20 cellular contexts compared by ENCODE assay signal in the genomic region with DNA sequence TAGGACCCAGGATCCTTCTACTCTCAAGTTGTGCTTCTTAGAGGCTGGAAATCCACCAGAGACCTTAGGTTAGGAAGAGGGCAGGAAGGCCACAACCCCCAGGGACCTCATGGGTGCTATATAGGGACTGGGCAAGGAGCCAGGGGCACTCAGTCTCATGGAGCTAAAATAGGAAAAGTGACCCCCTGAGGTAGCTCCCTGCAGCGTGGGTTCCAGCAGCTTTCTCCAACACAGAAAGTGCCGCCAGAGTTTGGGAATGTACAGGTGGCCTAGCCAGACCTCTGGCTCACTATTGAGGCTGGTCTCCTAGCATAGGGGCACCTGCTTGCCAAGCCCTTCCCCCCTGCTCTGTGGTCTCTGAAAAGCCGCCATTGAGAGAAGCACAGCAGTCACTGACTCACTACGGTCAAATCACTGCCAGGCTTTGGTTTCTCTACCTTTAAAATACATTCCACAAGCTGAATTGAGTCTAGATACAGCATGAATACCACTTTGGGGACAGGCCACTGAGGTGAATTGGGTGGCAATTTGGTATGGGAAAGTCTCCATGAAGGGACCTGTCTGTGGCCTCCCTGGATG.
DNase-seq lines count a peak whose midpoint lies in the region; ATAC-seq and TF ChIP-seq lines count a peak whose summit lies in the region.
"Had no signal": no experiment of that assay in that cellular context is flagged by ENCODE, and none has a peak within 500 bp of the region (broad histone marks: within the 10 kb centered on the region; RNA-seq: fewer than 3 reads in every experiment).

No MANE protein-coding gene starts in this region.

- peaks cover 10% of the 10 kb centered on the region; the same call in 1 of the 2 replicates for H3K9me3 ChIP-seq in SK-N-SH
- H3K9me3 ChIP-seq in iPS-15b (ENCODE audit: control insufficient read depth, insufficient read depth, low read length) = peaks cover 5% of the 10 kb centered on the region
- H3K9me3 ChIP-seq: MG63 had no signal

- DNase-seq in NCI-H1092 treated with DMSO at 0.1 percent for 48 hours (lab: John Stamatoyannopoulos, UW) = peak; percentile 22
- DNase-seq in NCI-H1092 (lab: John Stamatoyannopoulos, UW) = no peak
- peak; percentile 72 for DNase-seq in Daoy (ENCODE audit: low read depth)
- DNase-seq in SK-N-SH = no peak
- DNase-seq in hypothalamus (lab: John Stamatoyannopoulos, UW) = no peak
- no peak for DNase-seq in stimulated activated naive CD4-positive, alpha-beta T cell treated with Interleukin-2 at 50 U/mL for 16 hours (lab: John Stamatoyannopoulos, UW)
- DNase-seq: 8988T; CD4-positive, alpha-beta T cell; DMS153; HFFc6; Karpas-422; MG63; NCI-H1048; NCI-H1694; NCI-H2081 treated with DMSO at 0.1 percent for 48 hours; NCI-H510A; NCI-H748 treated with DMSO at 0.1 percent for 48 hours; SHP77 had no signal

- no peak for ATAC-seq in HG03571 (IDR thresholded peaks at IDR 0.05; ENCODE audit: unreplicated experiment)

- H3K36me3 ChIP-seq in SK-N-SH (replicated peaks in 1 of 2; ENCODE audit: control insufficient read depth in 1 of 2, insufficient read depth in 2 of 2, low read length in 1 of 2) = no peaks in the 10 kb centered on the region
- H3K36me3 ChIP-seq in iPS-15b (ENCODE audit: control insufficient read depth, insufficient read depth, low read length) = no peaks in the 10 kb centered on the region
- H3K36me3 ChIP-seq: MG63 had no signal

- H3K27ac ChIP-seq in SK-N-SH (ENCODE audit: low read depth in 2 of 2, low read length in 1 of 2) = no peak overlapping the region

- H3K9ac ChIP-seq in SK-N-SH (no peak overlapping the region), iPS-15b (ENCODE audit: low read depth, low read length) (peak overlapping the region; percentile 47)

- POLR2A ChIA-PET in SK-N-SH (lab: Yijun Ruan, JAX) = no interaction called here

- TF ChIP-seq EP300 in SK-N-SH (IDR thresholded peaks at IDR 0.05; ENCODE audit: borderline replicate concordance in 1 of 2, low read depth in 1 of 2, low read length in 1 of 2) = no peak; a peak in 1 of 4 replicates

- WGBS in SK-N-SH (ENCODE audit: low lambda C conversion rate) = 84% methylated on average over 4 of the region's 4 CpGs

- no peak overlapping the region for H3K4me3 ChIP-seq in SK-N-SH (ENCODE audit: low read depth in 2 of 2, low read length in 1 of 2)
- no peak overlapping the region for H3K4me3 ChIP-seq in iPS-15b (ENCODE audit: low read depth, low read length)
- H3K4me3 ChIP-seq: MG63 had no signal

- H4K20me1 ChIP-seq in SK-N-SH (ENCODE audit: insufficient read depth) = no peaks in the 10 kb centered on the region

- H3K9me2 ChIP-seq in SK-N-SH = no peaks in the 10 kb centered on the region

- H3K79me2 ChIP-seq in SK-N-SH (ENCODE audit: insufficient read depth) = no peaks in the 10 kb centered on the region

- H3F3A ChIP-seq in SK-N-SH (replicated peaks; ENCODE audit: insufficient read depth) = peaks cover 30% of the 10 kb centered on the region

- H3K4me2 ChIP-seq in SK-N-SH = no peak overlapping the region

- TF ChIP-seq RAD21 in SK-N-SH (IDR thresholded peaks at IDR 0.05; ENCODE audit: low read length) = no peak

- no peaks in the 10 kb centered on the region for H3K27me3 ChIP-seq in SK-N-SH (ENCODE audit: insufficient read depth)
- peaks cover 24% of the 10 kb centered on the region for H3K27me3 ChIP-seq in iPS-15b (ENCODE audit: control insufficient read depth, insufficient read depth, low read length)
- H3K27me3 ChIP-seq: MG63 had no signal

- H3K4me1 ChIP-seq in SK-N-SH (ENCODE audit: control insufficient read depth in 1 of 2, insufficient read depth in 2 of 2, low read depth in 1 of 2, low read length in 1 of 2) (peaks cover 0 to 23% of the 10 kb centered on the region in 2 experiments; a peak in 2 of 4 replicates), iPS-15b (ENCODE audit: control insufficient read depth, insufficient read depth, low read length) (peaks cover 2% of the 10 kb centered on the region)

- no peak overlapping the region for H2AFZ ChIP-seq in SK-N-SH (ENCODE audit: low read depth)

- no peak for TF ChIP-seq CTCF in SK-N-SH (IDR thresholded peaks at IDR 0.05)

- CTCF ChIA-PET in SK-N-SH (lab: Yijun Ruan, JAX) = interaction anchor here (1.9 to 3.7 kb wide), 2 partner anchors 30 to 56 kb away, joined by 9 to 16 read pairs; no protein-coding TSS in a partner anchor

TF ChIP-seq in SK-N-SH, 30 proteins besides CTCF, POLR2A, EP300 and RAD21:
- TF ChIP-seq TCF12 (IDR thresholded peaks at IDR 0.05) (peak; percentile 48), JUND (IDR thresholded peaks at IDR 0.05) (0 out of 2 replicates have a peak, but pooled peaks have one; percentile 18), MEF2A (IDR thresholded peaks at IDR 0.05; ENCODE audit: borderline replicate concordance, low read depth) (no peak), SMC3 (IDR thresholded peaks at IDR 0.05; ENCODE audit: low read depth, low read length) (no peak), NFIC (IDR thresholded peaks at IDR 0.05; ENCODE audit: borderline replicate concordance) (0 out of 2 replicates have a peak, but pooled peaks have one; percentile 14), FOXJ3 (CRISPR knock-in tag; IDR thresholded peaks at IDR 0.05) (no peak), RXRA (IDR thresholded peaks at IDR 0.05; ENCODE audit: borderline replicate concordance, low read depth) (no peak), TAF1 (IDR thresholded peaks at IDR 0.05; ENCODE audit: borderline replicate concordance, low read depth, low read length) (no peak), CHD2 (IDR thresholded peaks at IDR 0.05; ENCODE audit: low read length, partially characterized antibody) (no peak), ELF1 (IDR thresholded peaks at IDR 0.05) (no peak), FOXM1 (IDR thresholded peaks at IDR 0.05; ENCODE audit: low read depth) (no peak), FOSL2 (IDR thresholded peaks at IDR 0.05; ENCODE audit: borderline replicate concordance, low read depth) (peak; percentile 39; the same call in 1 of the 2 replicates)

Comparison
In these comparisons a context has a peak if more than half of its experiments do, and no peak if none do; other contexts are left out.
1. DNase-seq: peak in NCI-H1092 treated with DMSO at 0.1 percent for 48 hours (single experiment) and Daoy (single experiment); none in NCI-H1092 (single experiment), SK-N-SH (single experiment), hypothalamus (0 of 51) and stimulated activated naive CD4-positive, alpha-beta T cell treated with Interleukin-2 at 50 U/mL for 16 hours (single experiment).